10 cellular contexts compared by ENCODE assay signal in genomic region chr3:181292984-181293383, GRCh38.
DNase-seq lines count a peak whose midpoint lies in the region; ATAC-seq, FAIRE-seq and TF ChIP-seq lines count a peak whose summit lies in the region.
"Had no signal": no experiment of that assay in that cellular context is flagged by ENCODE, and none has a peak within 500 bp of the region (broad histone marks: within the 10 kb centered on the region; RNA-seq: fewer than 3 reads in every experiment).

No MANE protein-coding gene starts in this region.

- intact Hi-C loops in endothelial cell of umbilical vein (cut with micrococcal nuclease), result no loop called here

- peak overlapping the region; percentile 5 for H3K4me2 ChIP-seq in endothelial cell of umbilical vein (ENCODE audit: insufficient read depth, low read length)

- peaks cover 13% of the 10 kb centered on the region for H3K4me1 ChIP-seq in endothelial cell of umbilical vein (ENCODE audit: control insufficient read depth, extremely low read depth, insufficient read depth, low read length)

- CTCF ChIA-PET in endothelial cell of umbilical vein (lab: Charles Lee), result interaction anchor here (0.9 to 1.3 kb wide), 2 partner anchors 34 to 409 kb away, joined by 4 to 6 read pairs; no protein-coding TSS in a partner anchor

- no peaks in the 10 kb centered on the region for H3K36me3 ChIP-seq in endothelial cell of umbilical vein (ENCODE audit: control insufficient read depth in 2 of 2, extremely low read depth in 1 of 2, insufficient read depth in 2 of 2, low read length in 2 of 2)

- ATAC-seq in GM18508 (IDR thresholded peaks at IDR 0.05; ENCODE audit: insufficient read depth, unreplicated experiment) (peak; percentile 95), GM21717 (IDR thresholded peaks at IDR 0.05; ENCODE audit: unreplicated experiment) (peak; percentile 80), HG03432 (IDR thresholded peaks at IDR 0.05; ENCODE audit: unreplicated experiment) (peak; percentile 96)
- ATAC-seq: Right ventricle myocardium inferior had no signal

- no peaks in the 10 kb centered on the region for H3K27me3 ChIP-seq in endothelial cell of umbilical vein (ENCODE audit: control insufficient read depth in 2 of 2, insufficient read depth in 2 of 2, low read length in 2 of 2)

- H3K9me1 ChIP-seq in endothelial cell of umbilical vein (replicated peaks; ENCODE audit: control insufficient read depth, extremely low read depth, insufficient read depth, low read length), result no peaks in the 10 kb centered on the region

- H4K20me1 ChIP-seq in endothelial cell of umbilical vein (replicated peaks; ENCODE audit: control insufficient read depth, extremely low read depth, insufficient read depth, low read length), result no peaks in the 10 kb centered on the region

- TF ChIP-seq CTCF in endothelial cell of umbilical vein (IDR thresholded peaks at IDR 0.05; ENCODE audit: extremely low read depth in 1 of 2, insufficient read depth in 1 of 2, low read depth in 1 of 2, low read length in 2 of 2), result no peak

- POLR2A ChIA-PET in endothelial cell of umbilical vein (lab: Charles Lee), result no interaction called here

- FAIRE-seq in endothelial cell of umbilical vein (lab: Jason Lieb, UNC), result peak; percentile 8

- H3K27ac ChIP-seq in endothelial cell of umbilical vein (ENCODE audit: insufficient read depth, low read depth, low read length), result no peak overlapping the region

- dilution Hi-C loops in endothelial cell of umbilical vein (cut with MboI; ENCODE audit: extremely low pct_ligation_motif_present, low sequenced_read_pairs), result no loop called here

- DNase-seq in endothelial cell of umbilical vein (ENCODE audit: low read depth, low spot score) (peak; percentile 54), SW480 (ENCODE audit: low spot score) (no peak), NCI-H1048 (lab: John Stamatoyannopoulos, UW) (no peak), D341Med (ENCODE audit: low spot score) (no peak)
- no peak for DNase-seq in activated CD4-positive, alpha-beta T cell treated with anti-CD3 and anti-CD28 coated beads, Interleukin-2, amount 50 U/mL, for 1 hour
- DNase-seq: MV-4-11 had no signal

- no peak for TF ChIP-seq POLR2A in endothelial cell of umbilical vein (IDR thresholded peaks at IDR 0.05; ENCODE audit: low read depth, low read length)

- H3K4me3 ChIP-seq in endothelial cell of umbilical vein (replicated peaks in 1 of 3; ENCODE audit: insufficient read depth in 1 of 3, low read depth in 1 of 3, low read length in 3 of 3), result no peak overlapping the region

- H2AFZ ChIP-seq in endothelial cell of umbilical vein (ENCODE audit: low read depth, low read length), result no peak overlapping the region

- H3K79me2 ChIP-seq in endothelial cell of umbilical vein (ENCODE audit: control insufficient read depth, insufficient read depth, low read length), result no peaks in the 10 kb centered on the region

- no TSS peak for BruUV-seq in endothelial cell of umbilical vein (replicated peaks; lab: Mats Ljungman, UMichigan)

- no peaks in the 10 kb centered on the region for H3K9me3 ChIP-seq in endothelial cell of umbilical vein (replicated peaks; ENCODE audit: control insufficient read depth, insufficient read depth, low read length)

- no peak overlapping the region for H3K9ac ChIP-seq in endothelial cell of umbilical vein (replicated peaks; ENCODE audit: extremely low read depth, insufficient read depth, low read length)

TF ChIP-seq in endothelial cell of umbilical vein, 7 proteins besides CTCF, POLR2A, EP300 and RAD21:
- TF ChIP-seq GATA2 (IDR thresholded peaks at IDR 0.05; ENCODE audit: insufficient read depth, insufficient read length, low read depth, low read length), result no peak
- peak; percentile 56 for TF ChIP-seq FOS (IDR thresholded peaks at IDR 0.05; ENCODE audit: borderline replicate concordance, insufficient read depth, low read length)
- peak; percentile 44 for TF ChIP-seq JUN (IDR thresholded peaks at IDR 0.05; ENCODE audit: borderline replicate concordance, insufficient read depth, insufficient read length, low read depth)
- TF ChIP-seq MAX (IDR thresholded peaks at IDR 0.05; ENCODE audit: insufficient read depth, insufficient read length), result no peak
